Comparison of ENCODE assay signal across 9 cellular contexts in genomic region chr16:5117300-5118087, GRCh38. TPM values are rescaled to one million over a fixed set of nuclear protein-coding genes. Genes with fewer than 3 reads are reported as not detected.
A peak's percentile ranks its signal among the peaks of the same experiment; 100 is the strongest.
DNase-seq lines count a peak whose midpoint lies in the region; ATAC-seq and TF ChIP-seq lines count a peak whose summit lies in the region.
"Not testable (repeated sequence)": the region's sequence is repeated elsewhere in the genome, so short reads cannot be mapped to it uniquely, and the experiment has no call there.
"Had no signal": no experiment of that assay in that cellular context is flagged by ENCODE, and none has a peak within 500 bp of the region (broad histone marks: within the 10 kb centered on the region; RNA-seq: fewer than 3 reads in every experiment).

No MANE protein-coding gene starts in this region.

- not testable (repeated sequence) for H3K9me3 ChIP-seq in esophagus muscularis mucosa, mucosa of descending colon, stomach

- H3K36me3 ChIP-seq in esophagus muscularis mucosa; mucosa of descending colon (ENCODE audit: low read depth); stomach: not testable (repeated sequence)

- not testable (repeated sequence) for H3K27ac ChIP-seq in esophagus muscularis mucosa (replicated peaks in 1 of 4); stomach

- H3K4me3 ChIP-seq in esophagus muscularis mucosa (peak overlapping the region; percentile 18 to 39 (median 26)), stomach (peak overlapping the region in 3 of 4 donors; percentile 11 to 23 (median 17))
- H3K4me3 ChIP-seq in mucosa of descending colon, result not testable (repeated sequence)

- H3K27me3 ChIP-seq in esophagus muscularis mucosa, stomach: not testable (repeated sequence)

- DNase-seq in COR-L47 (lab: John Stamatoyannopoulos, UW) (peak; percentile 75), LHCN-M2 (ENCODE audit: low read depth) (peak; percentile 10), NCI-H2227 treated with DMSO at 0.1 percent for 48 hours (lab: John Stamatoyannopoulos, UW) (peak; percentile 57), T-helper 9 cell (peak; percentile 32), mucosa of descending colon (peak; percentile 54 to 73 (median 55)), stomach (peak; percentile 42)
- DNase-seq in activated naive CD4-positive, alpha-beta T cell treated with Interleukin-2 at 50 U/mL for 16 hours, result peak; percentile 27
- DNase-seq in esophagus muscularis mucosa (ENCODE audit: extremely low spot score), result not testable (repeated sequence)

- TF ChIP-seq POLR2A in esophagus muscularis mucosa (IDR thresholded peaks at IDR 0.05; ENCODE audit: low read depth); stomach (IDR thresholded peaks at IDR 0.05): not testable (repeated sequence)

- 18% methylated on average over 20 of the region's 20 CpGs for WGBS in esophagus muscularis mucosa
- 14 to 17% (median 17%) methylated on average over 17 to 20 of the region's 20 CpGs for WGBS in stomach, 5 donors

- H3K4me1 ChIP-seq in esophagus muscularis mucosa (peaks cover 5 to 12% (median 9%) of the 10 kb centered on the region in 4 donors), stomach (peaks cover 8 to 13% (median 10%) of the 10 kb centered on the region in 4 donors)
- H3K4me1 ChIP-seq in mucosa of descending colon (ENCODE audit: low read depth), result not testable (repeated sequence)

- intact Hi-C loops in esophagus muscularis mucosa (cut with DNase I); mucosa of descending colon (cut with DNase I, micrococcal nuclease); stomach (cut with DNase I; ENCODE audit: low total_unique reads): not testable (repeated sequence)

- not testable (repeated sequence) for TF ChIP-seq CTCF in esophagus muscularis mucosa (IDR thresholded peaks at IDR 0.05); mucosa of descending colon (IDR thresholded peaks at IDR 0.05); stomach (IDR thresholded peaks at IDR 0.05)

- TF ChIP-seq EP300 in esophagus muscularis mucosa (IDR thresholded peaks at IDR 0.05); stomach (IDR thresholded peaks at IDR 0.05): not testable (repeated sequence)

- not testable (repeated sequence) for ATAC-seq in mucosa of descending colon

RNA-seq across cellular contexts. Expression of gene EEF2KMT, which starts 19.9 kb away (rescaled TPM):
- 26.1 and 30.0 TPM in 2 replicates for total RNA-seq in LHCN-M2 (2014; rRNA removed)
- polyA plus RNA-seq in LHCN-M2 (2012), result 14.9 TPM
- total RNA-seq in esophagus muscularis mucosa, result 10 to 100 TPM in 3 of 4 donors, 1 to 10 TPM in 1; 10.0 to 15.6 (median 13.7) TPM
- total RNA-seq in mucosa of descending colon, result 1 to 10 TPM; 5.7 to 7.5 (median 7.0) TPM
- total RNA-seq in stomach, result 1 to 10 TPM in 3 of 5 donors, not detected in 2; 2.5 to 9.9 (median 6.6) TPM
- polyA plus RNA-seq in stomach, result 1 to 10 TPM; 6.3 to 9.6 (median 6.4) TPM

RNA-seq across cellular contexts. Expression of gene ALG1, which starts 45.9 kb away (rescaled TPM):
- 33.2 and 75.0 TPM in 2 replicates for total RNA-seq in LHCN-M2 (2014; rRNA removed)
- 25.6 TPM for polyA plus RNA-seq in LHCN-M2 (2012)
- total RNA-seq in esophagus muscularis mucosa, result 10 to 100 TPM; 10.4 to 15.9 (median 12.2) TPM
- total RNA-seq in mucosa of descending colon, result 10 to 100 TPM; 17.7 to 32.2 (median 29.0) TPM
- total RNA-seq in stomach, result 10 to 100 TPM in 4 of 5 donors, 1 to 10 TPM in 1; 4.5 to 53.9 (median 27.5) TPM
- 10 to 100 TPM in 2 of 3 donors, 1 to 10 TPM in 1; 9.6 to 16.6 (median 11.2) TPM for polyA plus RNA-seq in stomach

RNA-seq across cellular contexts. Expression of gene C16orf89, which starts 51.7 kb away (rescaled TPM):
- total RNA-seq in LHCN-M2 (2014; rRNA removed) (0.26 TPM in 1 of 2 replicates, not detected in the other), esophagus muscularis mucosa (1 to 10 TPM; 1.5 to 2.1 (median 1.9) TPM), mucosa of descending colon (1 to 10 TPM; 2.5 to 5.0 (median 3.3) TPM), stomach (10 to 100 TPM in 4 of 5 donors, 1 to 10 TPM in 1; 7.6 to 81.3 (median 11.7) TPM)
- polyA plus RNA-seq in LHCN-M2 (2012), result not detected
- polyA plus RNA-seq in stomach, result 100 to 1,000 TPM in 1 of 3 donors, 10 to 100 TPM in 2; 90.5 to 135 (median 96.5) TPM
- polyA plus RNA-seq: CD14-positive monocyte had no signal
